1 cellular context compared by ENCODE assay signal in the genomic region with DNA sequence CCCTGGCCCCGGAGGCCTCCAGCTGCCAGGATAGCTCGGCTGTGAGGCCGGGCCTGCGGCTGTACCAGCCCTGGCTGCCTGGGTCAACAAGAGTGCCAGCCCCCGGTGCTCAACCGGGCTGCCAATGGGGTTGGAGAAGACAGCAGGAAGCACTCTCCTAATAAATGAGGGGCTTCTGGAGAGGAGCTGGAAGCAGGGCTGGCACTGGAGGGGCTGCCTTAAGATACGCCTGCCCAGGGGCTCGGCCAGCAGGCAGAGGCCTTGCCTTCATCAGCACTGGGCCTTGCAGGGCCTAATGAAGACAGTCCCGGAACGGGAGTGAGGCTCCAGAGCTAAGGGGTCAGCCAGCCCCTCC.
TF ChIP-seq lines count a peak whose summit lies in the region.

No MANE protein-coding gene starts in this region.

TF ChIP-seq in HepG2, 621 proteins besides CTCF, POLR2A, EP300 and RAD21 (continued from another document and continues in another):
- TF ChIP-seq, protein P1, sequence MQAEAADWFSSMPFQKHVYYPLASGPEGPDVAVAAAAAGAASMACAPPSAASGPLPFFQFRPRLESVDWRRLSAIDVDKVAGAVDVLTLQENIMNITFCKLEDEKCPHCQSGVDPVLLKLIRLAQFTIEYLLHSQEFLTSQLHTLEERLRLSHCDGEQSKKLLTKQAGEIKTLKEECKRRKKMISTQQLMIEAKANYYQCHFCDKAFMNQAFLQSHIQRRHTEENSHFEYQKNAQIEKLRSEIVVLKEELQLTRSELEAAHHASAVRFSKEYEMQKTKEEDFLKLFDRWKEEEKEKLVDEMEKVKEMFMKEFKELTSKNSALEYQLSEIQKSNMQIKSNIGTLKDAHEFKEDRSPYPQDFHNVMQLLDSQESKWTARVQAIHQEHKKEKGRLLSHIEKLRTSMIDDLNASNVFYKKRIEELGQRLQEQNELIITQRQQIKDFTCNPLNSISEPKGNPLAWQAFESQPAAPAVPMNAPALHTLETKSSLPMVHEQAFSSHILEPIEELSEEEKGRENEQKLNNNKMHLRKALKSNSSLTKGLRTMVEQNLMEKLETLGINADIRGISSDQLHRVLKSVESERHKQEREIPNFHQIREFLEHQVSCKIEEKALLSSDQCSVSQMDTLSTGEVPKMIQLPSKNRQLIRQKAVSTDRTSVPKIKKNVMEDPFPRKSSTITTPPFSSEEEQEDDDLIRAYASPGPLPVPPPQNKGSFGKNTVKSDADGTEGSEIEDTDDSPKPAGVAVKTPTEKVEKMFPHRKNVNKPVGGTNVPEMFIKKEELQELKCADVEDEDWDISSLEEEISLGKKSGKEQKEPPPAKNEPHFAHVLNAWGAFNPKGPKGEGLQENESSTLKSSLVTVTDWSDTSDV (CRISPR knock-in tag; IDR thresholded peaks at IDR 0.05), result no peak
- TF ChIP-seq ZNF317 (CRISPR knock-in tag; IDR thresholded peaks at IDR 0.05), result 0 out of 2 replicates have a peak, but pooled peaks have one; percentile 5
- TF ChIP-seq, protein P2, sequence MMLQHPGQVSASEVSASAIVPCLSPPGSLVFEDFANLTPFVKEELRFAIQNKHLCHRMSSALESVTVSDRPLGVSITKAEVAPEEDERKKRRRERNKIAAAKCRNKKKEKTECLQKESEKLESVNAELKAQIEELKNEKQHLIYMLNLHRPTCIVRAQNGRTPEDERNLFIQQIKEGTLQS (CRISPR knock-in tag; IDR thresholded peaks at IDR 0.05), result no peak
- TF ChIP-seq, protein P3, sequence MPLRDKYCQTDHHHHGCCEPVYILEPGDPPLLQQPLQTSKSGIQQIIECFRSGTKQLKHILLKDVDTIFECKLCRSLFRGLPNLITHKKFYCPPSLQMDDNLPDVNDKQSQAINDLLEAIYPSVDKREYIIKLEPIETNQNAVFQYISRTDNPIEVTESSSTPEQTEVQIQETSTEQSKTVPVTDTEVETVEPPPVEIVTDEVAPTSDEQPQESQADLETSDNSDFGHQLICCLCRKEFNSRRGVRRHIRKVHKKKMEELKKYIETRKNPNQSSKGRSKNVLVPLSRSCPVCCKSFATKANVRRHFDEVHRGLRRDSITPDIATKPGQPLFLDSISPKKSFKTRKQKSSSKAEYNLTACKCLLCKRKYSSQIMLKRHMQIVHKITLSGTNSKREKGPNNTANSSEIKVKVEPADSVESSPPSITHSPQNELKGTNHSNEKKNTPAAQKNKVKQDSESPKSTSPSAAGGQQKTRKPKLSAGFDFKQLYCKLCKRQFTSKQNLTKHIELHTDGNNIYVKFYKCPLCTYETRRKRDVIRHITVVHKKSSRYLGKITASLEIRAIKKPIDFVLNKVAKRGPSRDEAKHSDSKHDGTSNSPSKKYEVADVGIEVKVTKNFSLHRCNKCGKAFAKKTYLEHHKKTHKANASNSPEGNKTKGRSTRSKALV (CRISPR knock-in tag; IDR thresholded peaks at IDR 0.05), result no peak
- TF ChIP-seq SP4 (CRISPR knock-in tag; IDR thresholded peaks at IDR 0.05), result peak; percentile 8; the same call in 1 of the 2 replicates
- 0 out of 2 replicates have a peak, but pooled peaks have one; percentile 20 for TF ChIP-seq ZBTB20 (CRISPR knock-in tag; IDR thresholded peaks at IDR 0.05; ENCODE audit: borderline replicate concordance, low read depth)
- TF ChIP-seq, protein P4, sequence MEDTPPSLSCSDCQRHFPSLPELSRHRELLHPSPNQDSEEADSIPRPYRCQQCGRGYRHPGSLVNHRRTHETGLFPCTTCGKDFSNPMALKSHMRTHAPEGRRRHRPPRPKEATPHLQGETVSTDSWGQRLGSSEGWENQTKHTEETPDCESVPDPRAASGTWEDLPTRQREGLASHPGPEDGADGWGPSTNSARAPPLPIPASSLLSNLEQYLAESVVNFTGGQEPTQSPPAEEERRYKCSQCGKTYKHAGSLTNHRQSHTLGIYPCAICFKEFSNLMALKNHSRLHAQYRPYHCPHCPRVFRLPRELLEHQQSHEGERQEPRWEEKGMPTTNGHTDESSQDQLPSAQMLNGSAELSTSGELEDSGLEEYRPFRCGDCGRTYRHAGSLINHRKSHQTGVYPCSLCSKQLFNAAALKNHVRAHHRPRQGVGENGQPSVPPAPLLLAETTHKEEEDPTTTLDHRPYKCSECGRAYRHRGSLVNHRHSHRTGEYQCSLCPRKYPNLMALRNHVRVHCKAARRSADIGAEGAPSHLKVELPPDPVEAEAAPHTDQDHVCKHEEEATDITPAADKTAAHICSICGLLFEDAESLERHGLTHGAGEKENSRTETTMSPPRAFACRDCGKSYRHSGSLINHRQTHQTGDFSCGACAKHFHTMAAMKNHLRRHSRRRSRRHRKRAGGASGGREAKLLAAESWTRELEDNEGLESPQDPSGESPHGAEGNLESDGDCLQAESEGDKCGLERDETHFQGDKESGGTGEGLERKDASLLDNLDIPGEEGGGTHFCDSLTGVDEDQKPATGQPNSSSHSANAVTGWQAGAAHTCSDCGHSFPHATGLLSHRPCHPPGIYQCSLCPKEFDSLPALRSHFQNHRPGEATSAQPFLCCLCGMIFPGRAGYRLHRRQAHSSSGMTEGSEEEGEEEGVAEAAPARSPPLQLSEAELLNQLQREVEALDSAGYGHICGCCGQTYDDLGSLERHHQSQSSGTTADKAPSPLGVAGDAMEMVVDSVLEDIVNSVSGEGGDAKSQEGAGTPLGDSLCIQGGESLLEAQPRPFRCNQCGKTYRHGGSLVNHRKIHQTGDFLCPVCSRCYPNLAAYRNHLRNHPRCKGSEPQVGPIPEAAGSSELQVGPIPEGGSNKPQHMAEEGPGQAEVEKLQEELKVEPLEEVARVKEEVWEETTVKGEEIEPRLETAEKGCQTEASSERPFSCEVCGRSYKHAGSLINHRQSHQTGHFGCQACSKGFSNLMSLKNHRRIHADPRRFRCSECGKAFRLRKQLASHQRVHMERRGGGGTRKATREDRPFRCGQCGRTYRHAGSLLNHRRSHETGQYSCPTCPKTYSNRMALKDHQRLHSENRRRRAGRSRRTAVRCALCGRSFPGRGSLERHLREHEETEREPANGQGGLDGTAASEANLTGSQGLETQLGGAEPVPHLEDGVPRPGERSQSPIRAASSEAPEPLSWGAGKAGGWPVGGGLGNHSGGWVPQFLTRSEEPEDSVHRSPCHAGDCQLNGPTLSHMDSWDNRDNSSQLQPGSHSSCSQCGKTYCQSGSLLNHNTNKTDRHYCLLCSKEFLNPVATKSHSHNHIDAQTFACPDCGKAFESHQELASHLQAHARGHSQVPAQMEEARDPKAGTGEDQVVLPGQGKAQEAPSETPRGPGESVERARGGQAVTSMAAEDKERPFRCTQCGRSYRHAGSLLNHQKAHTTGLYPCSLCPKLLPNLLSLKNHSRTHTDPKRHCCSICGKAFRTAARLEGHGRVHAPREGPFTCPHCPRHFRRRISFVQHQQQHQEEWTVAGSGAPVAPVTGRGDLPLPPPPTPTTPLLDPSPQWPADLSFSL (CRISPR knock-in tag; IDR thresholded peaks at IDR 0.05), result no peak
- TF ChIP-seq GABPB1 (CRISPR knock-in tag; IDR thresholded peaks at IDR 0.05), result 0 out of 2 replicates have a peak, but pooled peaks have one; percentile 2
- TF ChIP-seq, protein P5, sequence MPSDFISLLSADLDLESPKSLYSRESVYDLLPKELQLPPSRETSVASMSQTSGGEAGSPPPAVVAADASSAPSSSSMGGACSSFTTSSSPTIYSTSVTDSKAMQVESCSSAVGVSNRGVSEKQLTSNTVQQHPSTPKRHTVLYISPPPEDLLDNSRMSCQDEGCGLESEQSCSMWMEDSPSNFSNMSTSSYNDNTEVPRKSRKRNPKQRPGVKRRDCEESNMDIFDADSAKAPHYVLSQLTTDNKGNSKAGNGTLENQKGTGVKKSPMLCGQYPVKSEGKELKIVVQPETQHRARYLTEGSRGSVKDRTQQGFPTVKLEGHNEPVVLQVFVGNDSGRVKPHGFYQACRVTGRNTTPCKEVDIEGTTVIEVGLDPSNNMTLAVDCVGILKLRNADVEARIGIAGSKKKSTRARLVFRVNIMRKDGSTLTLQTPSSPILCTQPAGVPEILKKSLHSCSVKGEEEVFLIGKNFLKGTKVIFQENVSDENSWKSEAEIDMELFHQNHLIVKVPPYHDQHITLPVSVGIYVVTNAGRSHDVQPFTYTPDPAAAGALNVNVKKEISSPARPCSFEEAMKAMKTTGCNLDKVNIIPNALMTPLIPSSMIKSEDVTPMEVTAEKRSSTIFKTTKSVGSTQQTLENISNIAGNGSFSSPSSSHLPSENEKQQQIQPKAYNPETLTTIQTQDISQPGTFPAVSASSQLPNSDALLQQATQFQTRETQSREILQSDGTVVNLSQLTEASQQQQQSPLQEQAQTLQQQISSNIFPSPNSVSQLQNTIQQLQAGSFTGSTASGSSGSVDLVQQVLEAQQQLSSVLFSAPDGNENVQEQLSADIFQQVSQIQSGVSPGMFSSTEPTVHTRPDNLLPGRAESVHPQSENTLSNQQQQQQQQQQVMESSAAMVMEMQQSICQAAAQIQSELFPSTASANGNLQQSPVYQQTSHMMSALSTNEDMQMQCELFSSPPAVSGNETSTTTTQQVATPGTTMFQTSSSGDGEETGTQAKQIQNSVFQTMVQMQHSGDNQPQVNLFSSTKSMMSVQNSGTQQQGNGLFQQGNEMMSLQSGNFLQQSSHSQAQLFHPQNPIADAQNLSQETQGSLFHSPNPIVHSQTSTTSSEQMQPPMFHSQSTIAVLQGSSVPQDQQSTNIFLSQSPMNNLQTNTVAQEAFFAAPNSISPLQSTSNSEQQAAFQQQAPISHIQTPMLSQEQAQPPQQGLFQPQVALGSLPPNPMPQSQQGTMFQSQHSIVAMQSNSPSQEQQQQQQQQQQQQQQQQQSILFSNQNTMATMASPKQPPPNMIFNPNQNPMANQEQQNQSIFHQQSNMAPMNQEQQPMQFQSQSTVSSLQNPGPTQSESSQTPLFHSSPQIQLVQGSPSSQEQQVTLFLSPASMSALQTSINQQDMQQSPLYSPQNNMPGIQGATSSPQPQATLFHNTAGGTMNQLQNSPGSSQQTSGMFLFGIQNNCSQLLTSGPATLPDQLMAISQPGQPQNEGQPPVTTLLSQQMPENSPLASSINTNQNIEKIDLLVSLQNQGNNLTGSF (CRISPR knock-in tag; IDR thresholded peaks at IDR 0.05), result no peak
- TF ChIP-seq CBX2 (IDR thresholded peaks at IDR 0.05; ENCODE audit: low read depth, low read length), result no peak
- TF ChIP-seq CBX2 (CRISPR knock-in tag; IDR thresholded peaks at IDR 0.05; ENCODE audit: low read depth), result 0 out of 2 replicates have a peak, but pooled peaks have one; percentile 40
- TF ChIP-seq, protein P6, sequence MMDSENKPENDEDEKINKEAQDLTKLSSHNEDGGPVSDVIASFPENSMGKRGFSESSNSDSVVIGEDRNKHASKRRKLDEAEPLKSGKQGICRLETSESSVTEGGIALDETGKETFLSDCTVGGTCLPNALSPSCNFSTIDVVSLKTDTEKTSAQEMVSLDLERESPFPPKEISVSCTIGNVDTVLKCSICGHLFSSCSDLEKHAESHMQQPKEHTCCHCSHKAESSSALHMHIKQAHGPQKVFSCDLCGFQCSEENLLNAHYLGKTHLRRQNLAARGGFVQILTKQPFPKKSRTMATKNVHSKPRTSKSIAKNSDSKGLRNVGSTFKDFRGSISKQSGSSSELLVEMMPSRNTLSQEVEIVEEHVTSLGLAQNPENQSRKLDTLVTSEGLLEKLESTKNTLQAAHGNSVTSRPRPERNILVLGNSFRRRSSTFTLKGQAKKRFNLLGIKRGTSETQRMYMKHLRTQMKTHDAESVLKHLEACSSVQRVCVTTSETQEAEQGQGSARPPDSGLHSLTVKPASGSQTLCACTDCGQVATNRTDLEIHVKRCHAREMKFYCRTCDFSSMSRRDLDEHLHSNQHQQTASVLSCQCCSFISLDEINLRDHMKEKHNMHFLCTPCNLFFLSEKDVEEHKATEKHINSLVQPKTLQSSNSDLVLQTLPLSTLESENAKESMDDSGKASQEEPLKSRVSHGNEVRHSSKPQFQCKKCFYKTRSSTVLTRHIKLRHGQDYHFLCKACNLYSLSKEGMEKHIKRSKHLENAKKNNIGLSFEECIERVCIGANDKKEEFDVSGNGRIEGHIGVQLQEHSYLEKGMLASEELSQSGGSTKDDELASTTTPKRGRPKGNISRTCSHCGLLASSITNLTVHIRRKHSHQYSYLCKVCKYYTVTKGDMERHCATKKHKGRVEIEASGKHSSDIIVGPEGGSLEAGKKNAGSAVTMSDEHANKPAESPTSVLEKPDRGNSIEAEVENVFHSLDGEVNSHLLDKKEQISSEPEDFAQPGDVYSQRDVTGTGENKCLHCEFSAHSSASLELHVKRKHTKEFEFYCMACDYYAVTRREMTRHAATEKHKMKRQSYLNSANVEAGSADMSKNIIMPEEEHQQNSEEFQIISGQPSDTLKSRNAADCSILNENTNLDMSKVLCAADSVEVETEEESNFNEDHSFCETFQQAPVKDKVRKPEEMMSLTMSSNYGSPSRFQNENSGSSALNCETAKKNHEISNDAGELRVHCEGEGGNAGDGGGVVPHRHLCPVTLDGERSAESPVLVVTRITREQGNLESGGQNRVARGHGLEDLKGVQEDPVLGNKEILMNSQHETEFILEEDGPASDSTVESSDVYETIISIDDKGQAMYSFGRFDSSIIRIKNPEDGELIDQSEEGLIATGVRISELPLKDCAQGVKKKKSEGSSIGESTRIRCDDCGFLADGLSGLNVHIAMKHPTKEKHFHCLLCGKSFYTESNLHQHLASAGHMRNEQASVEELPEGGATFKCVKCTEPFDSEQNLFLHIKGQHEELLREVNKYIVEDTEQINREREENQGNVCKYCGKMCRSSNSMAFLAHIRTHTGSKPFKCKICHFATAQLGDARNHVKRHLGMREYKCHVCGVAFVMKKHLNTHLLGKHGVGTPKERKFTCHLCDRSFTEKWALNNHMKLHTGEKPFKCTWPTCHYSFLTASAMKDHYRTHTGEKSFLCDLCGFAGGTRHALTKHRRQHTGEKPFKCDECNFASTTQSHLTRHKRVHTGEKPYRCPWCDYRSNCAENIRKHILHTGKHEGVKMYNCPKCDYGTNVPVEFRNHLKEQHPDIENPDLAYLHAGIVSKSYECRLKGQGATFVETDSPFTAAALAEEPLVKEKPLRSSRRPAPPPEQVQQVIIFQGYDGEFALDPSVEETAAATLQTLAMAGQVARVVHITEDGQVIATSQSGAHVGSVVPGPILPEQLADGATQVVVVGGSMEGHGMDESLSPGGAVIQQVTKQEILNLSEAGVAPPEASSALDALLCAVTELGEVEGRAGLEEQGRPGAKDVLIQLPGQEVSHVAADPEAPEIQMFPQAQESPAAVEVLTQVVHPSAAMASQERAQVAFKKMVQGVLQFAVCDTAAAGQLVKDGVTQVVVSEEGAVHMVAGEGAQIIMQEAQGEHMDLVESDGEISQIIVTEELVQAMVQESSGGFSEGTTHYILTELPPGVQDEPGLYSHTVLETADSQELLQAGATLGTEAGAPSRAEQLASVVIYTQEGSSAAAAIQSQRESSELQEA (CRISPR knock-in tag; IDR thresholded peaks at IDR 0.05; ENCODE audit: not compliant biosample characterization), result no peak
- 0 out of 2 replicates have a peak, but pooled peaks have one; percentile 18 for TF ChIP-seq TOPORS (CRISPR knock-in tag; IDR thresholded peaks at IDR 0.05)
- TF ChIP-seq NONO (IDR thresholded peaks at IDR 0.05), result no peak
- no peak for TF ChIP-seq NONO (CRISPR knock-in tag; conservative IDR thresholded peaks at IDR 0.05)
- 0 out of 2 replicates have a peak, but pooled peaks have one; percentile 43 for TF ChIP-seq ZNF501 (CRISPR knock-in tag; IDR thresholded peaks at IDR 0.05)
- peak; percentile 14; the same call in 1 of the 2 replicates for TF ChIP-seq HOXD1 (CRISPR knock-in tag; IDR thresholded peaks at IDR 0.05)
- 0 out of 2 replicates have a peak, but pooled peaks have one; percentile 7 for TF ChIP-seq KDM5B (CRISPR knock-in tag; IDR thresholded peaks at IDR 0.05; ENCODE audit: borderline replicate concordance)
- TF ChIP-seq ZNF761 (CRISPR knock-in tag; conservative IDR thresholded peaks at IDR 0.05), result 0 out of 2 replicates have a peak, but pooled peaks have one; percentile 13
- no peak for TF ChIP-seq ZNF552 (CRISPR knock-in tag; IDR thresholded peaks at IDR 0.05; ENCODE audit: borderline replicate concordance)
- TF ChIP-seq GZF1 (CRISPR knock-in tag; IDR thresholded peaks at IDR 0.05), result 0 out of 2 replicates have a peak, but pooled peaks have one; percentile 21
- TF ChIP-seq, protein P7, sequence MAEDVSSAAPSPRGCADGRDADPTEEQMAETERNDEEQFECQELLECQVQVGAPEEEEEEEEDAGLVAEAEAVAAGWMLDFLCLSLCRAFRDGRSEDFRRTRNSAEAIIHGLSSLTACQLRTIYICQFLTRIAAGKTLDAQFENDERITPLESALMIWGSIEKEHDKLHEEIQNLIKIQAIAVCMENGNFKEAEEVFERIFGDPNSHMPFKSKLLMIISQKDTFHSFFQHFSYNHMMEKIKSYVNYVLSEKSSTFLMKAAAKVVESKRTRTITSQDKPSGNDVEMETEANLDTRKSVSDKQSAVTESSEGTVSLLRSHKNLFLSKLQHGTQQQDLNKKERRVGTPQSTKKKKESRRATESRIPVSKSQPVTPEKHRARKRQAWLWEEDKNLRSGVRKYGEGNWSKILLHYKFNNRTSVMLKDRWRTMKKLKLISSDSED (CRISPR knock-in tag; IDR thresholded peaks at IDR 0.05), result no peak
